1 cellular context compared by ENCODE assay signal in the genomic region with DNA sequence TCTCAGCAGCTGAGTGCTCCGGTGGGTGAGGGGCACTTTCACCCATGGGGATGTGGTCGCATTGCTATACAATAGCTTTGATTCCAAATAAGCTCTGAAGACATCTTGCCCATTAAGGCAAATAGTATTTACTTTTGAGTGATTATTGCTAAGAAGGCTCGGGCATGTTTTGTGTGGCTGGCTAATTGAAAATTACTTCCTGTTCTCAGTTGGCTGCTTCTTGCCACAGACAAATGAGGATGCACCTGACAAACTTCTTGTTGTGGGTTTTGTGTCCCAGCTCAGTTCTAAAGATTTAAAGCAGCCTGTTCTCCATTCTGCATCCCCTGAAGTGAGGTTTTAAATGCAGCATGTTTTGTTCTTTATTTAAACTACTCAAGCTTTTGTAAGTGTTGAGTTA.
TF ChIP-seq lines count a peak whose summit lies in the region.

No MANE protein-coding gene starts in this region.

TF ChIP-seq in GM12878, 131 proteins besides CTCF, POLR2A, EP300 and RAD21 (continued from another document):
- TF ChIP-seq CUX1 (IDR thresholded peaks at IDR 0.05; ENCODE audit: insufficient replicate concordance, low read depth, low read length) (no peak), JUNB (IDR thresholded peaks at IDR 0.05) (no peak), NR2C1 (IDR thresholded peaks at IDR 0.05) (no peak), ZNF384 (IDR thresholded peaks at IDR 0.05; ENCODE audit: borderline replicate concordance, low read depth, low read length) (no peak), SUPT20H (IDR thresholded peaks at IDR 0.05; ENCODE audit: borderline replicate concordance, control insufficient read depth, low read depth, low read length) (no peak)
